9 cellular contexts compared by ENCODE assay signal in the genomic region with DNA sequence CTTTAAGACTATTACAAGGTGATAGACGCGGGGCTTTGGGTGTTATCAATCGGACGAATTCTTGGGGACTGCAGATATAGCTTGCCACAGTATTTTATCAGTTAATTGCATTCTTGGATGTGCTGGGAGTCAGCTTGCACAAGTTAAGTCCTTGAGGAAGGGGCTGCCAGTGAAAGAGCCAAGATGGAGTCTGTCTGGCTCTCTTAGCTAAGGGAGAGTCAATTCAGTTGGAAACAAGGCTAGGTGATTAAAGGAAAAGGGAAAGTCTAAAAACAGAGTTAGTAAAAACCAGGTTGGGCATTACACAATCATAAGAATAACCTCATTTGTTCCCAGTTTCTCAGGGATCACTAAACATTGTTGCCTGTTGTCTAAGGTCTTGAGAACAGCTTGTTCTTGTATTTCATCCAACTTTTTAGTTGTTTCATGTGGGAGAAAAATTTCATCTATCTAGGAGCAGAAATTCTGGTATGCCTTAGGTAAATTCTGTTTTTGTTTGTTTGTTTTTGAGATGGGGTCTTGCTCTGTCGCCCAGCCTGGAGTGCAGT. TPM values are rescaled to one million over a fixed set of nuclear protein-coding genes. Genes with fewer than 3 reads are reported as not detected.
"Had no signal": no experiment of that assay in that cellular context is flagged by ENCODE, and none has a peak within 500 bp of the region (broad histone marks: within the 10 kb centered on the region; RNA-seq: fewer than 3 reads in every experiment).

No MANE protein-coding gene starts in this region.

RNA-seq across cellular contexts. Expression of a gene that starts 55.3 kb away (rescaled TPM):
- total RNA-seq: activated CD4-positive, alpha-beta T cell treated with anti-CD3 and anti-CD28 coated beads, Interleukin-2, amount 10 ng/mL, durations not matched to agents 24 days and 14 days; activated CD8-positive, alpha-beta memory T cell treated with anti-CD3 and anti-CD28 coated beads for 36 hours; activated CD8-positive, alpha-beta T cell treated with anti-CD3 and anti-CD28 coated beads for 36 hours; activated naive CD8-positive, alpha-beta T cell treated with anti-CD3 and anti-CD28 coated beads for 36 hours; activated T-cell treated with anti-CD3 and anti-CD28 coated beads, Interleukin-2, amount 50 U/mL, for 72 hours; activated T-helper 17 cell treated with anti-CD3 and anti-CD28 coated beads, Interleukin-2, amount 50 U/mL, for 72 hours; PC-3; SJSA1 had no signal
- polyA plus RNA-seq: IgD-negative memory B cell had no signal
